Comparison of ENCODE assay signal across 5 cellular contexts in the genomic region with DNA sequence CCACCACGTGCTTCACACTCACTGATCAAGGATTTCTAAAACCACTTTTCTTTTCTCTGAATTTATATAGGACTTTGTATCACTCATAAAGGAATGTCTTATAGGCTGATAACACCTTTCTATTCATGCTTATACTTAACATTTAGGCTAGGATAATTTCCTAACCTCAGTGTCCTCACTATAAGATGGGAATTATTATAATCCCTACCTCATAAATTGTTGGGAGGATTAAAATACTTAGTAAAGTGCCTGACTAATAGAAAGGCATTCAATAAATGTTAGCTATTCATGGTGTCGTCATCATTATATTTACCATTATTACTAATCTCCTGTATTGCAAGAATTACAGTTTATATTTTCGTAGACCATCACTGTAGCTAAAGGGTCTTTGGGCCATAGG. TPM values are rescaled to one million over a fixed set of nuclear protein-coding genes. Genes with fewer than 3 reads are reported as not detected.
"Had no signal": no experiment of that assay in that cellular context is flagged by ENCODE, and none has a peak within 500 bp of the region (broad histone marks: within the 10 kb centered on the region; RNA-seq: fewer than 3 reads in every experiment).

No MANE protein-coding gene starts in this region.

RNA-seq across cellular contexts. Expression of gene FOXD4, which starts 41.8 kb away (rescaled TPM):
- total RNA-seq: suprapubic skin, tibial nerve, ureter, urinary bladder, vagina had no signal
